Comparison of ENCODE assay signal across 25 cellular contexts in the genomic region with DNA sequence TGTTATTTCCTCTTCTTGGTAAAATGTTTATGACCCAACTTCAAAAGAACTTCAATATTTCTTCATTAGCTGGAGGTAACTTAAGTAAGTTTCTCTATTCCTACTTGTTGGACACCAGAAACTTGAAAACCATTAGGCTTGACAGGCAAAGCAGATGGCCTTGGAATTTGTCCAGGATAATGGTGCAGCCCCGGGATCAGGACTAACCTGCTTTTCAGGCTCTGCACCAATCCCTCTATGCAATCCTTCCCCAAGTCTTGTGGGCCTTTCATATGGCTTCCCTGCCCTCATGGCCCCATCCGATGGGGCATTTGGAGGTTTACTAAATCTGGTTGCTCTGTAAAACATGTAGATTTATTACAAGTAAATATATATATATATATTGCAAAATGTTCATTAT.
DNase-seq lines count a peak whose midpoint lies in the region; ATAC-seq, FAIRE-seq and TF ChIP-seq lines count a peak whose summit lies in the region.
"Had no signal": no experiment of that assay in that cellular context is flagged by ENCODE, and none has a peak within 500 bp of the region (broad histone marks: within the 10 kb centered on the region; RNA-seq: fewer than 3 reads in every experiment).

No MANE protein-coding gene starts in this region.

- H3K79me2 ChIP-seq in endothelial cell of umbilical vein (ENCODE audit: control insufficient read depth, insufficient read depth, low read length) = no peaks in the 10 kb centered on the region

- CTCF ChIA-PET in endothelial cell of umbilical vein (lab: Charles Lee) = no interaction called here

- H3K27me3 ChIP-seq in endothelial cell of umbilical vein (ENCODE audit: control insufficient read depth in 2 of 2, insufficient read depth in 2 of 2, low read length in 2 of 2) (no peaks in the 10 kb centered on the region), small intestine (ENCODE audit: control insufficient read depth in 2 of 2, insufficient read depth in 2 of 2, low read length in 2 of 2) (no peaks in the 10 kb centered on the region)
- H3K27me3 ChIP-seq: heart left ventricle had no signal

- no peak overlapping the region for H3K4me2 ChIP-seq in endothelial cell of umbilical vein (ENCODE audit: insufficient read depth, low read length)
- H3K4me2 ChIP-seq: smooth muscle cell had no signal

- H3K27ac ChIP-seq in endothelial cell of umbilical vein (ENCODE audit: insufficient read depth, low read depth, low read length) = no peak overlapping the region
- no peak overlapping the region for H3K27ac ChIP-seq in small intestine (ENCODE audit: low read depth in 1 of 2, low read length in 1 of 2)
- H3K27ac ChIP-seq: coronary artery, GM23248, heart left ventricle had no signal

- dilution Hi-C loops in endothelial cell of umbilical vein (cut with MboI; ENCODE audit: extremely low pct_ligation_motif_present, low sequenced_read_pairs) = no loop called here

- BruUV-seq in endothelial cell of umbilical vein (replicated peaks; lab: Mats Ljungman, UMichigan) = no TSS peak

- POLR2A ChIA-PET in endothelial cell of umbilical vein (lab: Charles Lee) = no interaction called here

- WGBS in small intestine, 3 donors = 14 to 49% (median 31%) methylated on average over 2 of the region's 2 CpGs

- no peak overlapping the region for H3K9ac ChIP-seq in endothelial cell of umbilical vein (replicated peaks; ENCODE audit: extremely low read depth, insufficient read depth, low read length)
- H3K9ac ChIP-seq: GM23248 had no signal

- peaks cover 9% of the 10 kb centered on the region for H3K27me3 Mint-ChIP-seq in progenitor cell of endocrine pancreas
- H3K27me3 Mint-ChIP-seq: activated CD8-positive, alpha-beta memory T cell treated with anti-CD3 and anti-CD28 coated beads, Interleukin-2, amount 10 ng/mL, durations not matched to agents 7 days and 5 days; activated naive CD8-positive, alpha-beta T cell treated with anti-CD3 and anti-CD28 coated beads, Interleukin-2, amount 10 ng/mL, durations not matched to agents 7 days and 5 days; IgD-negative memory B cell; stimulated activated naive CD8-positive, alpha-beta T cell treated with anti-CD3 and anti-CD28 coated beads, Interleukin-15, Interleukin-2, amounts not matched to agents 100 ng/mL and 50 ng/mL, for 24 hours; T-cell had no signal

- H3K36me3 Mint-ChIP-seq in progenitor cell of endocrine pancreas (ENCODE audit: insufficient read depth) = no peaks in the 10 kb centered on the region
- H3K36me3 Mint-ChIP-seq: activated naive CD8-positive, alpha-beta T cell treated with anti-CD3 and anti-CD28 coated beads, Interleukin-2, amount 10 ng/mL, durations not matched to agents 7 days and 5 days; IgD-negative memory B cell; T-cell had no signal

- in situ Hi-C loops in G401 (cut with HindIII; ENCODE audit: low sequenced_read_pairs) = no loop called here

- intact Hi-C loops in endothelial cell of umbilical vein (cut with micrococcal nuclease) = no loop called here

- H4K20me1 ChIP-seq in endothelial cell of umbilical vein (replicated peaks; ENCODE audit: control insufficient read depth, extremely low read depth, insufficient read depth, low read length) = no peaks in the 10 kb centered on the region

- no peak overlapping the region for H3K4me3 Mint-ChIP-seq in progenitor cell of endocrine pancreas (ENCODE audit: low read depth)
- H3K4me3 Mint-ChIP-seq: activated CD8-positive, alpha-beta memory T cell treated with anti-CD3 and anti-CD28 coated beads, Interleukin-2, amount 10 ng/mL, durations not matched to agents 7 days and 5 days; activated naive CD8-positive, alpha-beta T cell treated with anti-CD3 and anti-CD28 coated beads, Interleukin-2, amount 10 ng/mL, durations not matched to agents 7 days and 5 days; IgD-negative memory B cell; stimulated activated naive CD8-positive, alpha-beta T cell treated with anti-CD3 and anti-CD28 coated beads, Interleukin-15, Interleukin-2, amounts not matched to agents 100 ng/mL and 50 ng/mL, for 24 hours; T-cell had no signal

- H3K36me3 ChIP-seq in endothelial cell of umbilical vein (ENCODE audit: control insufficient read depth in 2 of 2, extremely low read depth in 1 of 2, insufficient read depth in 2 of 2, low read length in 2 of 2) (no peaks in the 10 kb centered on the region), small intestine (ENCODE audit: control insufficient read depth in 2 of 2, insufficient read depth in 2 of 2, low read length in 2 of 2) (no peaks in the 10 kb centered on the region)
- H3K36me3 ChIP-seq: heart left ventricle had no signal

- H3K4me1 ChIP-seq in endothelial cell of umbilical vein (ENCODE audit: control insufficient read depth, extremely low read depth, insufficient read depth, low read length) (peaks cover 8% of the 10 kb centered on the region), small intestine (ENCODE audit: control insufficient read depth in 2 of 2, insufficient read depth in 1 of 2, low read depth in 1 of 2, low read length in 1 of 2) (peaks cover 0 to 2% of the 10 kb centered on the region in 2 donors)

- peaks cover 8% of the 10 kb centered on the region for H3K9me3 Mint-ChIP-seq in progenitor cell of endocrine pancreas (ENCODE audit: low read depth)
- H3K9me3 Mint-ChIP-seq: T-cell had no signal

- no peak for ATAC-seq in GM18868 (IDR thresholded peaks at IDR 0.05; ENCODE audit: unreplicated experiment)
- ATAC-seq in GM21723 (IDR thresholded peaks at IDR 0.05; ENCODE audit: unreplicated experiment) = no peak
- no peak for ATAC-seq in GM21390 (IDR thresholded peaks at IDR 0.05; ENCODE audit: unreplicated experiment)
- ATAC-seq: activated CD8-positive, alpha-beta memory T cell treated with anti-CD3 and anti-CD28 coated beads, Interleukin-2, amount 10 ng/mL, durations not matched to agents 7 days and 5 days; heart left ventricle; T-cell had no signal

- H2AFZ ChIP-seq in endothelial cell of umbilical vein (ENCODE audit: low read depth, low read length) = no peak overlapping the region
- H2AFZ ChIP-seq: GM23248 had no signal

- DNase-seq in G401 (ENCODE audit: low spot score) (peak; percentile 7), NCI-H2029 treated with DMSO at 0.1 percent for 48 hours (lab: John Stamatoyannopoulos, UW) (peak; percentile 22), endothelial cell of umbilical vein (ENCODE audit: low read depth, low spot score) (peak; percentile 6), small intestine (peak; percentile 78), progenitor cell of endocrine pancreas (ENCODE audit: low spot score, unreplicated experiment) (no peak)
- DNase-seq: activated CD8-positive, alpha-beta memory T cell treated with anti-CD3 and anti-CD28 coated beads, Interleukin-2, amount 10 ng/mL, durations not matched to agents 7 days and 5 days; activated naive CD8-positive, alpha-beta T cell treated with anti-CD3 and anti-CD28 coated beads, Interleukin-2, amount 10 ng/mL, durations not matched to agents 7 days and 5 days; GM23248; heart left ventricle; NCI-H187 treated with DMSO at 0.1 percent for 48 hours; NCI-H69; OCI-M1; SHP77; stimulated activated CD4-positive, alpha-beta T cell treated with anti-CD3 and anti-CD28 coated beads, Interleukin-4, amount 100 ng/mL, for 1 hour; T-cell had no signal

- no peak overlapping the region for H3K27ac Mint-ChIP-seq in progenitor cell of endocrine pancreas
- H3K27ac Mint-ChIP-seq: activated CD8-positive, alpha-beta memory T cell treated with anti-CD3 and anti-CD28 coated beads, Interleukin-2, amount 10 ng/mL, durations not matched to agents 7 days and 5 days; activated naive CD8-positive, alpha-beta T cell treated with anti-CD3 and anti-CD28 coated beads, Interleukin-2, amount 10 ng/mL, durations not matched to agents 7 days and 5 days; stimulated activated naive CD8-positive, alpha-beta T cell treated with anti-CD3 and anti-CD28 coated beads, Interleukin-15, Interleukin-2, amounts not matched to agents 100 ng/mL and 50 ng/mL, for 24 hours; T-cell had no signal

- H3K9me3 ChIP-seq in endothelial cell of umbilical vein (replicated peaks; ENCODE audit: control insufficient read depth, insufficient read depth, low read length) = no peaks in the 10 kb centered on the region
- no peaks in the 10 kb centered on the region for H3K9me3 ChIP-seq in small intestine (ENCODE audit: control insufficient read depth, low read depth)

- TF ChIP-seq CTCF in endothelial cell of umbilical vein (IDR thresholded peaks at IDR 0.05; ENCODE audit: extremely low read depth in 1 of 2, insufficient read depth in 1 of 2, low read depth in 1 of 2, low read length in 2 of 2) = no peak
- no peak for TF ChIP-seq CTCF in progenitor cell of endocrine pancreas (IDR thresholded peaks at IDR 0.05; ENCODE audit: unreplicated experiment)

- TF ChIP-seq POLR2A in endothelial cell of umbilical vein (IDR thresholded peaks at IDR 0.05; ENCODE audit: low read depth, low read length) = no peak

- FAIRE-seq in endothelial cell of umbilical vein (lab: Jason Lieb, UNC) (no peak), small intestine (lab: Jason Lieb, UNC) (no peak)
- FAIRE-seq: endometrium, GM19239, TTC549 had no signal

- peaks cover 4% of the 10 kb centered on the region for H3K4me1 Mint-ChIP-seq in progenitor cell of endocrine pancreas (ENCODE audit: low read depth)

- no peak overlapping the region for H3K4me3 ChIP-seq in endothelial cell of umbilical vein (replicated peaks in 1 of 3; ENCODE audit: insufficient read depth in 1 of 3, low read depth in 1 of 3, low read length in 3 of 3)
- H3K4me3 ChIP-seq in small intestine (ENCODE audit: low read depth in 1 of 2, low read length in 2 of 2) = no peak overlapping the region
- H3K4me3 ChIP-seq: coronary artery, GM23248, heart left ventricle, smooth muscle cell had no signal

- no peaks in the 10 kb centered on the region for H3K9me1 ChIP-seq in endothelial cell of umbilical vein (replicated peaks; ENCODE audit: control insufficient read depth, extremely low read depth, insufficient read depth, low read length)

TF ChIP-seq in endothelial cell of umbilical vein, 7 proteins besides CTCF, POLR2A, EP300 and RAD21:
- no peak for TF ChIP-seq EZH2 (IDR thresholded peaks at IDR 0.05; ENCODE audit: borderline replicate concordance, low read depth, low read length, severe bottlenecking)
- TF ChIP-seq FOS (IDR thresholded peaks at IDR 0.05; ENCODE audit: borderline replicate concordance, insufficient read depth, low read length) = no peak
- TF ChIP-seq, protein P1, sequence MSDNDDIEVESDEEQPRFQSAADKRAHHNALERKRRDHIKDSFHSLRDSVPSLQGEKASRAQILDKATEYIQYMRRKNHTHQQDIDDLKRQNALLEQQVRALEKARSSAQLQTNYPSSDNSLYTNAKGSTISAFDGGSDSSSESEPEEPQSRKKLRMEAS (IDR thresholded peaks at IDR 0.05; ENCODE audit: insufficient read depth, insufficient read length) = no peak
- TF ChIP-seq POLR2AphosphoS5 (IDR thresholded peaks at IDR 0.05; ENCODE audit: insufficient read depth, low read depth, low read length) = no peak
- TF ChIP-seq MYC (IDR thresholded peaks at IDR 0.05; ENCODE audit: low read depth, low read length) = no peak
- TF ChIP-seq JUN (IDR thresholded peaks at IDR 0.05; ENCODE audit: borderline replicate concordance, insufficient read depth, insufficient read length, low read depth) = no peak
- no peak for TF ChIP-seq GATA2 (IDR thresholded peaks at IDR 0.05; ENCODE audit: insufficient read depth, insufficient read length, low read depth, low read length)
TF ChIP-seq in endothelial cell of umbilical vein: peak in this region for 0.
